Comparison of ENCODE assay signal across 1 cellular context in genomic region chr2:180676520-180676919, GRCh38.
TF ChIP-seq lines count a peak whose summit lies in the region.

No MANE protein-coding gene starts in this region.

TF ChIP-seq in HepG2, 621 proteins besides CTCF, POLR2A, EP300 and RAD21 (continued from another document):
- TF ChIP-seq DNMT1 (CRISPR knock-in tag; IDR thresholded peaks at IDR 0.05): no peak
- TF ChIP-seq NR2F1 (CRISPR knock-in tag; IDR thresholded peaks at IDR 0.05): no peak
- no peak for TF ChIP-seq E2F2 (CRISPR knock-in tag; IDR thresholded peaks at IDR 0.05; ENCODE audit: borderline replicate concordance)
- TF ChIP-seq ZNF674 (CRISPR knock-in tag; IDR thresholded peaks at IDR 0.05; ENCODE audit: low read depth): no peak
- no peak for TF ChIP-seq ZEB1 (IDR thresholded peaks at IDR 0.05; ENCODE audit: insufficient replicate concordance, low read depth)
- no peak for TF ChIP-seq NR1H2 (CRISPR knock-in tag; IDR thresholded peaks at IDR 0.05; ENCODE audit: borderline replicate concordance, low read depth)
- TF ChIP-seq HBP1 (CRISPR knock-in tag; IDR thresholded peaks at IDR 0.05; ENCODE audit: low read depth): no peak
- no peak for TF ChIP-seq HNRNPLL (IDR thresholded peaks at IDR 0.05; ENCODE audit: low read depth, low read length, poor library complexity, severe bottlenecking)
- TF ChIP-seq FOXA3 (CRISPR knock-in tag; IDR thresholded peaks at IDR 0.05): no peak
- TF ChIP-seq XRCC5 (optimal IDR thresholded peaks at IDR 0.05; ENCODE audit: low read length): no peak
- no peak for TF ChIP-seq YEATS4 (CRISPR knock-in tag; IDR thresholded peaks at IDR 0.05; ENCODE audit: borderline replicate concordance)
- no peak for TF ChIP-seq DRAP1 (CRISPR knock-in tag; IDR thresholded peaks at IDR 0.05)
- no peak for TF ChIP-seq BATF2 (CRISPR knock-in tag; IDR thresholded peaks at IDR 0.05)
- TF ChIP-seq TBX2 (CRISPR knock-in tag; IDR thresholded peaks at IDR 0.05; ENCODE audit: borderline replicate concordance): no peak
- TF ChIP-seq ZNF614 (CRISPR knock-in tag; IDR thresholded peaks at IDR 0.05; ENCODE audit: borderline replicate concordance): no peak
- no peak for TF ChIP-seq ZSCAN30 (CRISPR knock-in tag; IDR thresholded peaks at IDR 0.05)
- TF ChIP-seq ZNF775 (CRISPR knock-in tag; IDR thresholded peaks at IDR 0.05; ENCODE audit: borderline replicate concordance): no peak
- TF ChIP-seq SIX4 (CRISPR knock-in tag; IDR thresholded peaks at IDR 0.05): no peak
